In the genomic region with DNA sequence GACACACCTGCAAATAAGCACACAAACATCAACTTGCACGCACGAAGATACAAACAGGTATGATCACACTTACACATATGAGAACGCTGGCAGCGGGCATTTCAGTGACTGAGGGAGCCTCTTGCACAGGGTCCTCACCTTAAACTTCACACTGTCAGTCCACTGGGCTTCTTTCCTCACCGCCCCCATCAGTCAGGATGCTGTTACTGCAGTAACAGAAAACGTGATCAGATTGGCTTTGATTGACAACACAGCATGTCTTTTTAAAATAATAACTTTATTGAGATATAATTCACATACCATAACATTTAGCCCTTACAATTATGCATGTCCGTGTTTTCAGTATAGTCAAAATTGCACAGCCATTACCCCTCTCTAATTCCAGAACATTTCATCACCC, we compare ENCODE assay signal across 10 cellular contexts. TPM values are rescaled to one million over a fixed set of nuclear protein-coding genes. Genes with fewer than 3 reads are reported as not detected.
DNase-seq lines count a peak whose midpoint lies in the region; ATAC-seq and TF ChIP-seq lines count a peak whose summit lies in the region.
"Had no signal": no experiment of that assay in that cellular context is flagged by ENCODE, and none has a peak within 500 bp of the region (broad histone marks: within the 10 kb centered on the region; RNA-seq: fewer than 3 reads in every experiment).

No MANE protein-coding gene starts in this region.

- no peaks in the 10 kb centered on the region for H3K36me3 Mint-ChIP-seq in CD8-positive, alpha-beta T cell
- H3K36me3 Mint-ChIP-seq: stimulated activated naive B cell treated with anti-CD40 and anti-IgM and Interleukin-4, amounts not matched to agents 10 μg/mL and 1 μg/mL and 100 μg/mL, for 72 hours had no signal

- H3K36me3 ChIP-seq in ACC112 (ENCODE audit: insufficient read depth, low read length): no peaks in the 10 kb centered on the region
- H3K36me3 ChIP-seq in CD8-positive, alpha-beta T cell (ENCODE audit: insufficient read depth, low read length): no peaks in the 10 kb centered on the region

- H3K4me1 Mint-ChIP-seq in CD8-positive, alpha-beta T cell (ENCODE audit: low read depth): peaks cover 21% of the 10 kb centered on the region

- no peaks in the 10 kb centered on the region for H3K79me2 ChIP-seq in ACC112 (ENCODE audit: control insufficient read depth, insufficient read depth, low read length, unreplicated experiment)

- intact Hi-C loops in CD8-positive, alpha-beta T cell (cut with DNase I, micrococcal nuclease): no loop called here

- H3K4me3 Mint-ChIP-seq in CD8-positive, alpha-beta T cell: no peak overlapping the region
- H3K4me3 Mint-ChIP-seq: stimulated activated naive B cell treated with anti-CD40 and anti-IgM and Interleukin-4, amounts not matched to agents 10 μg/mL and 1 μg/mL and 100 μg/mL, for 72 hours had no signal

- DNase-seq in CD8-positive, alpha-beta T cell: no peak
- DNase-seq in NB4 (ENCODE audit: low read depth): no peak
- DNase-seq in fibroblast of pulmonary artery (ENCODE audit: low read depth): no peak
- no peak for DNase-seq in pons (ENCODE audit: low spot score)
- DNase-seq in NCI-H2081 treated with DMSO at 0.1 percent for 48 hours (lab: John Stamatoyannopoulos, UW): no peak
- DNase-seq in NCI-H1436 (lab: John Stamatoyannopoulos, UW): no peak
- DNase-seq: stimulated activated naive B cell treated with anti-CD40 and anti-IgM and Interleukin-4, amounts not matched to agents 10 μg/mL and 1 μg/mL and 100 μg/mL, for 72 hours had no signal

- peaks cover 10% of the 10 kb centered on the region for H3K4me1 ChIP-seq in ACC112 (ENCODE audit: control insufficient read depth, insufficient read depth, low read length, unreplicated experiment)
- peaks cover 6% of the 10 kb centered on the region for H3K4me1 ChIP-seq in CD8-positive, alpha-beta T cell (ENCODE audit: insufficient read depth, low read length)

- H3K9me3 ChIP-seq in CD8-positive, alpha-beta T cell (ENCODE audit: low read length): no peaks in the 10 kb centered on the region

- ATAC-seq in CD8-positive, alpha-beta T cell: no peak
- no peak for ATAC-seq in HG03196 (IDR thresholded peaks at IDR 0.05; ENCODE audit: unreplicated experiment)

- peaks cover 5% of the 10 kb centered on the region; the same call in 1 of the 2 replicates for H3K27me3 ChIP-seq in ACC112 (ENCODE audit: insufficient read depth, low read length)
- no peaks in the 10 kb centered on the region for H3K27me3 ChIP-seq in CD8-positive, alpha-beta T cell (ENCODE audit: insufficient read depth, low read length)

- TF ChIP-seq CTCF in CD8-positive, alpha-beta T cell (IDR thresholded peaks at IDR 0.05): peak; percentile 46
- TF ChIP-seq CTCF in NB4 (IDR thresholded peaks at IDR 0.05; ENCODE audit: low read depth, low read length) (peak; percentile 50), fibroblast of pulmonary artery (IDR thresholded peaks at IDR 0.05; ENCODE audit: low read length, missing control alignments) (peak; percentile 52)

- CTCF ChIA-PET in CD8-positive, alpha-beta T cell (lab: Charles Lee): interaction anchor here (0.9 to 12.4 kb wide), 6 partner anchors 10 to 65 kb away, joined by 3 to 283 read pairs (median 7); partner anchors contain the start of gene CCDC197

- no peaks in the 10 kb centered on the region for H3K9me3 Mint-ChIP-seq in CD8-positive, alpha-beta T cell
- H3K9me3 Mint-ChIP-seq: stimulated activated naive B cell treated with anti-CD40 and anti-IgM and Interleukin-4, amounts not matched to agents 10 μg/mL and 1 μg/mL and 100 μg/mL, for 72 hours had no signal

- H2AFZ ChIP-seq in ACC112 (ENCODE audit: low read length, unreplicated experiment): peak overlapping the region; percentile 18

- H3K27me3 Mint-ChIP-seq in CD8-positive, alpha-beta T cell (ENCODE audit: low read depth): peaks cover 19% of the 10 kb centered on the region

- no peak for TF ChIP-seq POLR2A in NB4 (IDR thresholded peaks at IDR 0.05; ENCODE audit: extremely low read depth, insufficient read length)

- POLR2A ChIA-PET in CD8-positive, alpha-beta T cell (lab: Charles Lee): interaction anchor here (0.9 kb wide), 1 partner anchor 63 kb away, joined by 3 read pairs; no protein-coding TSS in a partner anchor

- H3K27ac Mint-ChIP-seq in CD8-positive, alpha-beta T cell: no peak overlapping the region
- H3K27ac Mint-ChIP-seq: stimulated activated naive B cell treated with anti-CD40 and anti-IgM and Interleukin-4, amounts not matched to agents 10 μg/mL and 1 μg/mL and 100 μg/mL, for 72 hours had no signal

- H3K4me3 ChIP-seq in ACC112 (ENCODE audit: low read depth, low read length): peak overlapping the region; percentile 74
- no peak overlapping the region for H3K4me3 ChIP-seq in CD8-positive, alpha-beta T cell (ENCODE audit: low read depth, low read length)
- no peak overlapping the region for H3K4me3 ChIP-seq in NB4 (ENCODE audit: low read depth, low read length)
- no peak overlapping the region for H3K4me3 ChIP-seq in fibroblast of pulmonary artery (replicated peaks; ENCODE audit: low read depth, low read length)

- no peak overlapping the region for H3K27ac ChIP-seq in ACC112 (ENCODE audit: low read depth, low read length)
- no peak overlapping the region for H3K27ac ChIP-seq in CD8-positive, alpha-beta T cell (ENCODE audit: low read depth, low read length)

RNA-seq across cellular contexts. Expression of gene CCDC197, which starts 8.2 kb away (rescaled TPM):
- total RNA-seq in CD8-positive, alpha-beta T cell: not detected
- total RNA-seq: omental fat pad had no signal

RNA-seq across cellular contexts. Expression of gene OTUB2, which starts 20.8 kb away (rescaled TPM):
- total RNA-seq in CD8-positive, alpha-beta T cell: not detected

RNA-seq across cellular contexts. Expression of gene ASB2, which starts 29.0 kb away (rescaled TPM):
- 1 to 10 TPM; 1.7 to 2.8 TPM for total RNA-seq in CD8-positive, alpha-beta T cell
